8 cellular contexts compared by ENCODE assay signal in the genomic region with DNA sequence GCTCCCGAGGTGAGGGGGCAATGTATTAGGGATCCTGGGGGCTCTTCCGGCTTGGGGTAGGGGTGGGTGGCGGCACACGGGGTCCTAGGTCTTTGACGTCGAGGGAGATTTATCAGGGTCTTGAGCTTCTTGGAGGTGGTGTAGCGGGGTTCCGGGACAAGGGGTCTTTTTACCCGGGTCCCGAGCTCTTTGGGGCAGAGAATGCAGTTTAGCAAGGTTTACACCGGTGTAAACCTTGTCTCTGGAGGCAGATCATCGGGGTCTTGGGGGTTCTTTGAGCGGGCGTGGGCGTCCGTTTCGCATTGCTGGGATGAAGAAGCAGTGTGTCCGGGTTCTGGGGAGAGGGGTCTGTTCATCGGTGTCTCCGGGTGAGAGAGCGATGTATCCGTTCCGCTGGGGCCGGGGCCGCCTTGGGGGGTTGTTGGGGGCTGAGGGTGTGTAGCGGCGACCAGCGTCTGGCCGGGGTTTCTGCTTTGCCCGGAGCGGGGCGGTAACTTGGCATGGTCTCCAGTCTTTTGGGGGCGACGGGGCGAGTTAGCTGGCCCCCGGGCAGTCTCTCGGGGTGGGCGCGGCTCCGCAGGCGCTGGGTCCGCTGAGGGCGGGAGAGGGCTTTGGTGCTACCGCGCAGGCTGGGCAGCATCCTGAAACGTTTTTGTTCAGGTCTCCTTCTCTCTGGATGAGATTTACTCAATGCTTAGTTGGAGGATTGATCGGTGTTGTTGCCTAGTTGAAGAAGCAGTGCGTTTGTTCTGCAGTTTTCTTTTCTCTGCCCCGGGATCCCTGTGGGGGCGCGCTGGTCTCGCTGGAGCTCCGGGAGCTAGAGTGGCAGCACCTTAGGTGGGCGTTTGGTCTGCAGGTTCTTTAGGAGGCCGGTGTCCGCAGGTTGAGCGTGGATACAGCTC.
A peak's percentile ranks its signal among the peaks of the same experiment; 100 is the strongest.
DNase-seq lines count a peak whose midpoint lies in the region; ATAC-seq and TF ChIP-seq lines count a peak whose summit lies in the region.

No MANE protein-coding gene starts in this region.

- peaks cover 12% of the 10 kb centered on the region; the same call in 1 of the 2 replicates for H3K79me2 ChIP-seq in SU-DHL-6 (ENCODE audit: insufficient read depth, low read length)

- no peaks in the 10 kb centered on the region for H3F3A ChIP-seq in SU-DHL-6 (ENCODE audit: insufficient read depth)

- no peaks in the 10 kb centered on the region; a peak in 6 of 22 replicates for H3K27me3 ChIP-seq in BLaER1 treated with 17β-estradiol and CSF1 and Interleukin-3, amounts not matched to agents 10 nM and 100 nM
- no peaks in the 10 kb centered on the region for H3K27me3 ChIP-seq in SU-DHL-6 (ENCODE audit: low read length)

- no peaks in the 10 kb centered on the region for H3K9me3 ChIP-seq in BLaER1 treated with 17β-estradiol and CSF1 and Interleukin-3, amounts not matched to agents 10 nM and 100 nM (replicated peaks in 1 of 11)
- no peaks in the 10 kb centered on the region for H3K9me3 ChIP-seq in SU-DHL-6 (ENCODE audit: insufficient read depth, low read length)

- H3K4me1 ChIP-seq in BLaER1 treated with 17β-estradiol and CSF1 and Interleukin-3, amounts not matched to agents 10 nM and 100 nM = peaks cover 6 to 15% (median 9%) of the 10 kb centered on the region in 10 experiments; a peak in 14 of 20 replicates

- peak overlapping the region; percentile 85 to 95 (median 90) for H3K9ac ChIP-seq in BLaER1 treated with 17β-estradiol and CSF1 and Interleukin-3, amounts not matched to agents 10 nM and 100 nM
- H3K9ac ChIP-seq in SU-DHL-6 (ENCODE audit: low read length) = peak overlapping the region; percentile 93

- no peaks in the 10 kb centered on the region for H3K9me2 ChIP-seq in SU-DHL-6 (replicated peaks; ENCODE audit: insufficient read depth, low read length)

- H4K20me1 ChIP-seq in BLaER1 treated with 17β-estradiol and CSF1 and Interleukin-3, amounts not matched to agents 10 nM and 100 nM = peaks cover 0 to 38% (median 14%) of the 10 kb centered on the region in 11 experiments; a peak in 12 of 22 replicates
- peaks cover 17% of the 10 kb centered on the region for H4K20me1 ChIP-seq in SU-DHL-6 (ENCODE audit: low read depth, low read length)

- H3K36me3 ChIP-seq in BLaER1 treated with 17β-estradiol and CSF1 and Interleukin-3, amounts not matched to agents 10 nM and 100 nM = no peaks in the 10 kb centered on the region
- no peaks in the 10 kb centered on the region for H3K36me3 ChIP-seq in SU-DHL-6 (ENCODE audit: low read length)

- peak; percentile 17 for TF ChIP-seq CTCF in HFF-Myc (IDR thresholded peaks at IDR 0.05; ENCODE audit: low read depth, low read length, missing control alignments)
- no peak for TF ChIP-seq CTCF in SU-DHL-6 (IDR thresholded peaks at IDR 0.05; ENCODE audit: insufficient read depth, low read length, poor library complexity, severe bottlenecking)
- peak; percentile 48 for TF ChIP-seq CTCF in astrocyte of the spinal cord (IDR thresholded peaks at IDR 0.05; ENCODE audit: low read depth, low read length)

- DNase-seq in HFF-Myc (ENCODE audit: extremely low read depth, low read depth) (no peak), astrocyte of the spinal cord (ENCODE audit: low read depth, low spot score) (peak; percentile 29), hypothalamus (lab: John Stamatoyannopoulos, UW) (peak in 41 of 51 donors; percentile 14 to 75 (median 51)), putamen (ENCODE audit: low spot score) (peak; percentile 72), NCI-H1694 treated with DMSO at 0.1 percent for 48 hours (lab: John Stamatoyannopoulos, UW) (no peak)

- peak overlapping the region; percentile 73 to 98 (median 94) for H3K4me2 ChIP-seq in BLaER1 treated with 17β-estradiol and CSF1 and Interleukin-3, amounts not matched to agents 10 nM and 100 nM
- H3K4me2 ChIP-seq in SU-DHL-6 (ENCODE audit: low read depth, low read length, poor library complexity, severe bottlenecking) = peak overlapping the region; percentile 90

- no peak for ATAC-seq in GM19397 (IDR thresholded peaks at IDR 0.05; ENCODE audit: unreplicated experiment)

- peak overlapping the region; percentile 77 to 87 (median 80) for H3K27ac ChIP-seq in BLaER1 treated with 17β-estradiol and CSF1 and Interleukin-3, amounts not matched to agents 10 nM and 100 nM
- H3K27ac ChIP-seq in SU-DHL-6 (ENCODE audit: low read depth, low read length) = no peak overlapping the region

- in situ Hi-C loops in astrocyte of the spinal cord (cut with HindIII; ENCODE audit: low sequenced_read_pairs) = no loop called here

- H2AFZ ChIP-seq in SU-DHL-6 (ENCODE audit: low read depth, low read length, severe bottlenecking) = peak overlapping the region; percentile 99

- peak overlapping the region; percentile 84 to 97 (median 90) for H3K4me3 ChIP-seq in BLaER1 treated with 17β-estradiol and CSF1 and Interleukin-3, amounts not matched to agents 10 nM and 100 nM
- H3K4me3 ChIP-seq in HFF-Myc (replicated peaks; ENCODE audit: low read depth, low read length) = peak overlapping the region; percentile 87
- peak overlapping the region; percentile 97 for H3K4me3 ChIP-seq in SU-DHL-6 (ENCODE audit: insufficient read depth, low read length, poor library complexity, severe bottlenecking)
- H3K4me3 ChIP-seq in astrocyte of the spinal cord (ENCODE audit: low read depth, low read length) = peak overlapping the region; percentile 66

Comparison
In these comparisons a context has a peak if more than half of its experiments do, and no peak if none do; other contexts are left out.
1. DNase-seq: peak in astrocyte of the spinal cord (single experiment), hypothalamus (41 of 51) and putamen (single experiment); none in HFF-Myc (single experiment) and NCI-H1694 treated with DMSO at 0.1 percent for 48 hours (single experiment).
2. Peak in every context shown above with its lines, with median percentiles within 50 percentile points of each other: H3K4me3 ChIP-seq.